8 cellular contexts compared by ENCODE assay signal in the genomic region with DNA sequence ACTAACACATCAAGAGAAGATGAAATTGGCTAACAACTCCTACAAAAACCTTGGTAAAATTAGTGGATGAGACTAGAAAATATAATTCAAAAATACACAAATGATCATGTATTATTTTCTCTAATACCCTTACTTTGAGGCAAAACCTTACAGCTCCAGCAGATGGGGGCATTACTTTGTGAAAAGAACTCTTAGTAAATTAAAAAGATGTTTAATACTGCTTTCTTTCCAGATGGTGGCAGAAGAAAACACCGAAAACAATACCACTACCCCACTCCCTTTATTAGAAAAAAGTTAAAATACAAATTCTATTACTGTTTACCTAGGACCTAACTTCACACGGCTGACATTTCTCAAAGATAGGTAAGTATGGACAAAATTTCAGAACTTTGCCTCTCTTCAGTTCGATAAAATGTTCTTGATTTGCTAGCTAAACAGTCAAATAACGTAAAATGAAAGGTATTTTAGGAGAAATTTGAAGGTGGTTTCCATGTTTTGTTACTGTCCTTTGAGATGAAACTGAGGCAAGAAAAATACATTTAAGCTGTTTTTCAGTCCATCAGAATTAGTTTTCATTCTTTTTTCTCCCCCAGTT. TPM values are rescaled to one million over a fixed set of nuclear protein-coding genes. Genes with fewer than 3 reads are reported as not detected.
DNase-seq lines count a peak whose midpoint lies in the region; ATAC-seq and TF ChIP-seq lines count a peak whose summit lies in the region.
"Had no signal": no experiment of that assay in that cellular context is flagged by ENCODE, and none has a peak within 500 bp of the region (broad histone marks: within the 10 kb centered on the region; RNA-seq: fewer than 3 reads in every experiment).

No MANE protein-coding gene starts in this region.

- peaks cover 18% of the 10 kb centered on the region; the same call in 1 of the 2 replicates for H4K20me1 ChIP-seq in DND-41 (ENCODE audit: insufficient read depth, low read length)

- H3K4me1 Mint-ChIP-seq in chondrocyte (ENCODE audit: low read depth), result peaks cover 5% of the 10 kb centered on the region

- peak; percentile 71 for TF ChIP-seq CTCF in DND-41 (IDR thresholded peaks at IDR 0.05; ENCODE audit: borderline replicate concordance, extremely low read depth, low read length, poor library complexity, severe bottlenecking)
- peak; percentile 97 for TF ChIP-seq CTCF in chondrocyte (IDR thresholded peaks at IDR 0.05)

- no peaks in the 10 kb centered on the region for H3K27me3 ChIP-seq in DND-41 (ENCODE audit: insufficient read depth, low read length, poor library complexity)

- no peak overlapping the region for H2AFZ ChIP-seq in DND-41 (ENCODE audit: low read depth, low read length)

- H3K9me3 Mint-ChIP-seq in chondrocyte (ENCODE audit: low read depth), result no peaks in the 10 kb centered on the region

- no peaks in the 10 kb centered on the region for H3K4me1 ChIP-seq in DND-41 (ENCODE audit: insufficient read depth, low read length)

- H3K4me3 Mint-ChIP-seq in chondrocyte (ENCODE audit: unreplicated experiment), result no peak overlapping the region

- H3K79me2 ChIP-seq in DND-41 (ENCODE audit: insufficient read depth, low read length), result peaks cover 63% of the 10 kb centered on the region

- H3K4me2 ChIP-seq in DND-41 (ENCODE audit: insufficient read depth, low read length), result no peak overlapping the region

- H3K36me3 Mint-ChIP-seq in chondrocyte (ENCODE audit: low read depth), result no peaks in the 10 kb centered on the region

- no peak overlapping the region for H3K9ac ChIP-seq in DND-41 (ENCODE audit: low read depth, low read length)

- no peaks in the 10 kb centered on the region for H3K9me3 ChIP-seq in DND-41 (ENCODE audit: insufficient read depth, low read length, severe bottlenecking)

- ATAC-seq in DND-41 (ENCODE audit: insufficient read depth, low read depth) (peak; percentile 76), GM19025 (IDR thresholded peaks at IDR 0.05; ENCODE audit: low read depth, unreplicated experiment) (peak; percentile 58), HG03280 (IDR thresholded peaks at IDR 0.05; ENCODE audit: unreplicated experiment) (peak; percentile 85)

- no peaks in the 10 kb centered on the region for H3K27me3 Mint-ChIP-seq in chondrocyte (ENCODE audit: low read depth)

- DNase-seq in DND-41, result no peak
- peak; percentile 8 for DNase-seq in NOMO-1 treated with dmso at 0.1 percent for 144 hours (lab: John Stamatoyannopoulos, UW; ENCODE audit: unreplicated experiment)
- DNase-seq in chondrocyte (ENCODE audit: low spot score), result no peak
- DNase-seq in lung microvascular endothelial cell (ENCODE audit: low read depth in 2 of 2), result peak; percentile 71 to 73
- DNase-seq in NCI-H187 treated with DMSO at 0.1 percent for 48 hours (lab: John Stamatoyannopoulos, UW), result no peak

- H3K36me3 ChIP-seq in DND-41 (ENCODE audit: insufficient read depth, low read length), result no peaks in the 10 kb centered on the region

- no peak overlapping the region for H3K27ac ChIP-seq in DND-41 (ENCODE audit: low read length)
- H3K27ac ChIP-seq: epithelial cell of prostate had no signal

- H3K4me3 ChIP-seq in DND-41 (ENCODE audit: low read depth in 1 of 2, low read length in 2 of 2), result no peak overlapping the region

- H3K27ac Mint-ChIP-seq in chondrocyte (ENCODE audit: unreplicated experiment), result no peak overlapping the region

RNA-seq across cellular contexts. Expression of a gene that starts 30.6 kb away (rescaled TPM):
- total RNA-seq in chondrocyte (28.5 to 29.8 TPM (median 28.6 TPM) in 3 replicates), lung microvascular endothelial cell (13.3 and 18.3 TPM in 2 replicates)

RNA-seq across cellular contexts. Expression of a gene that starts 31.0 kb away (rescaled TPM):
- total RNA-seq in chondrocyte (31.1 to 60.5 TPM (median 34.6 TPM) in 3 replicates), lung microvascular endothelial cell (5.2 and 7.6 TPM in 2 replicates)

Comparison
In these comparisons a context has a peak if more than half of its experiments do, and no peak if none do; other contexts are left out.
1. DNase-seq: peak in NOMO-1 treated with dmso at 0.1 percent for 144 hours (single experiment) and lung microvascular endothelial cell (2 of 2); none in DND-41 (single experiment), chondrocyte (single experiment) and NCI-H187 treated with DMSO at 0.1 percent for 48 hours (single experiment).
2. Peak in every context shown above with its lines, with median percentiles within 50 percentile points of each other: ATAC-seq.